1 cellular context compared by ENCODE assay signal in genomic region chr20:23450877-23451276, GRCh38.
TF ChIP-seq lines count a peak whose summit lies in the region.

No MANE protein-coding gene starts in this region.

TF ChIP-seq in HepG2, 621 proteins besides CTCF, POLR2A, EP300 and RAD21:
- TF ChIP-seq MTERF4 (CRISPR knock-in tag; IDR thresholded peaks at IDR 0.05): no peak
- no peak for TF ChIP-seq ZNF747 (CRISPR knock-in tag; IDR thresholded peaks at IDR 0.05; ENCODE audit: borderline replicate concordance)
- no peak for TF ChIP-seq ZNF574 (CRISPR knock-in tag; IDR thresholded peaks at IDR 0.05)
- no peak for TF ChIP-seq USF2 (IDR thresholded peaks at IDR 0.05; ENCODE audit: low read depth, low read length)
- no peak for TF ChIP-seq USF2 (CRISPR knock-in tag; IDR thresholded peaks at IDR 0.05; ENCODE audit: borderline replicate concordance)
- no peak for TF ChIP-seq RCOR2 (CRISPR knock-in tag; IDR thresholded peaks at IDR 0.05)
- no peak for TF ChIP-seq ZNF816 (CRISPR knock-in tag; IDR thresholded peaks at IDR 0.05; ENCODE audit: borderline replicate concordance)
- no peak for TF ChIP-seq IKZF4 (CRISPR knock-in tag; IDR thresholded peaks at IDR 0.05; ENCODE audit: borderline replicate concordance, low read depth, not compliant biosample characterization)
- no peak for TF ChIP-seq ZFP41 (CRISPR knock-in tag; IDR thresholded peaks at IDR 0.05; ENCODE audit: borderline replicate concordance)
- no peak for TF ChIP-seq PCBP2 (optimal IDR thresholded peaks at IDR 0.05; ENCODE audit: low read depth, low read length, poor library complexity, severe bottlenecking)
- TF ChIP-seq PAX8 (CRISPR knock-in tag; IDR thresholded peaks at IDR 0.05; ENCODE audit: borderline replicate concordance): no peak
- no peak for TF ChIP-seq ZNF740 (CRISPR knock-in tag; IDR thresholded peaks at IDR 0.05)
- TF ChIP-seq ATM (IDR thresholded peaks at IDR 0.05; ENCODE audit: borderline replicate concordance): peak; percentile 27; the same call in 1 of the 2 replicates
- TF ChIP-seq PHF8 (CRISPR knock-in tag; IDR thresholded peaks at IDR 0.05): no peak
- TF ChIP-seq HCFC1 (IDR thresholded peaks at IDR 0.05; ENCODE audit: low read depth, low read length): no peak
- no peak for TF ChIP-seq ZFY (CRISPR knock-in tag; IDR thresholded peaks at IDR 0.05)
- TF ChIP-seq LCORL (IDR thresholded peaks at IDR 0.05): peak; percentile 9; the same call in 1 of the 2 replicates
- no peak for TF ChIP-seq LCORL (CRISPR knock-in tag; IDR thresholded peaks at IDR 0.05)
- no peak for TF ChIP-seq ZMYM2 (CRISPR knock-in tag; IDR thresholded peaks at IDR 0.05)
- no peak for TF ChIP-seq ZNF30 (CRISPR knock-in tag; IDR thresholded peaks at IDR 0.05)
- no peak for TF ChIP-seq KLF9 (CRISPR knock-in tag; IDR thresholded peaks at IDR 0.05; ENCODE audit: low read depth)
- no peak for TF ChIP-seq ZNF776 (CRISPR knock-in tag; IDR thresholded peaks at IDR 0.05)
- no peak for TF ChIP-seq TBP (CRISPR knock-in tag; IDR thresholded peaks at IDR 0.05)
- no peak for TF ChIP-seq ZEB1 (IDR thresholded peaks at IDR 0.05; ENCODE audit: insufficient replicate concordance, low read depth)
- TF ChIP-seq ELF4 (CRISPR knock-in tag; IDR thresholded peaks at IDR 0.05; ENCODE audit: borderline replicate concordance): no peak
- no peak for TF ChIP-seq EED (CRISPR knock-in tag; IDR thresholded peaks at IDR 0.05)
- 0 out of 2 replicates have a peak, but pooled peaks have one; percentile 7 for TF ChIP-seq RAD51 (IDR thresholded peaks at IDR 0.05; ENCODE audit: borderline replicate concordance)
- TF ChIP-seq ZNF343 (CRISPR knock-in tag; IDR thresholded peaks at IDR 0.05): no peak
- TF ChIP-seq TAF1 (CRISPR knock-in tag; IDR thresholded peaks at IDR 0.05): no peak
- TF ChIP-seq ZNF34 (CRISPR knock-in tag; IDR thresholded peaks at IDR 0.05; ENCODE audit: borderline replicate concordance): no peak
- no peak for TF ChIP-seq ZNF256 (CRISPR knock-in tag; conservative IDR thresholded peaks at IDR 0.05)
- no peak for TF ChIP-seq PATZ1 (CRISPR knock-in tag; IDR thresholded peaks at IDR 0.05)
- no peak for TF ChIP-seq NFKBIZ (CRISPR knock-in tag; IDR thresholded peaks at IDR 0.05)
- no peak for TF ChIP-seq HBP1 (CRISPR knock-in tag; IDR thresholded peaks at IDR 0.05; ENCODE audit: low read depth)
- TF ChIP-seq ARID2 (CRISPR knock-in tag; IDR thresholded peaks at IDR 0.05; ENCODE audit: borderline replicate concordance): no peak
- TF ChIP-seq TMF1 (CRISPR knock-in tag; IDR thresholded peaks at IDR 0.05; ENCODE audit: low read depth): no peak
- TF ChIP-seq NFE2 (CRISPR knock-in tag; IDR thresholded peaks at IDR 0.05): no peak
- TF ChIP-seq ZNF484 (CRISPR knock-in tag; IDR thresholded peaks at IDR 0.05; ENCODE audit: borderline replicate concordance, low read depth): no peak
- 0 out of 2 replicates have a peak, but pooled peaks have one; percentile 81 for TF ChIP-seq TRIM22 (IDR thresholded peaks at IDR 0.05)
- TF ChIP-seq HNRNPK (IDR thresholded peaks at IDR 0.05; ENCODE audit: low read depth, low read length, poor library complexity, severe bottlenecking): no peak
- TF ChIP-seq E2F2 (CRISPR knock-in tag; IDR thresholded peaks at IDR 0.05; ENCODE audit: borderline replicate concordance): no peak
- TF ChIP-seq FOXK2 (IDR thresholded peaks at IDR 0.05): peak; percentile 51; the same call in 1 of the 2 replicates
- no peak for TF ChIP-seq DDIT3 (CRISPR knock-in tag; IDR thresholded peaks at IDR 0.05)
- 0 out of 2 replicates have a peak, but pooled peaks have one; percentile 45 for TF ChIP-seq FOXP1 (IDR thresholded peaks at IDR 0.05)
- no peak for TF ChIP-seq FOXP1 (CRISPR knock-in tag; IDR thresholded peaks at IDR 0.05)
- no peak for TF ChIP-seq REL (CRISPR knock-in tag; conservative IDR thresholded peaks at IDR 0.05)
